35 cellular contexts compared by ENCODE assay signal in the genomic region with DNA sequence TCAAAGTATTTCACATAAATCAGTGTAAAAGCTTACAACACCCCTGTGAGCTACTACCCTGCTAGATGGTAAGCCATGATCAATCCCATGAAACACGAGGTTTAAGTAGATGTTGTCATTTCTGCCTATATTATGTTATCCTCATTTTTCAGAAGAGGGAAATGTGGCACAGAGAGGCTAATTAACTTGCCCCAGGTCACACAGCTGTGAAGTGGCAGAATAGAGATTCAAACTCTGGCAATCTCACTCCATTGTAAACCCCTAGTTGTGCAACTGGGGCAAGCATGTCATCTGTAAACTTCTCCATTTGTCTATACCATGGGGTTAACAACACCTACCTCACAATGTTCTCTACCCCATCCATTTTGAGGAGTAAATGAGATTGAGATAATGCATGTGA.
"Had no signal": no experiment of that assay in that cellular context is flagged by ENCODE, and none has a peak within 500 bp of the region (broad histone marks: within the 10 kb centered on the region; RNA-seq: fewer than 3 reads in every experiment).

No MANE protein-coding gene starts in this region.

- H3K36me3 ChIP-seq: MG63 had no signal

- H3K27me3 ChIP-seq: MG63 had no signal

- DNase-seq: MG63, MM.1S, MV-4-11, NCI-H1048, NCI-H1092, NCI-H1092 treated with DMSO at 0.1 percent for 48 hours, NCI-H1105, NCI-H1105 treated with DMSO at 0.1 percent for 48 hours, NCI-H1417, NCI-H1417 treated with DMSO at 0.1 percent for 48 hours, NCI-H1436, NCI-H1436 treated with DMSO at 0.1 percent for 48 hours, NCI-H146, NCI-H1694, NCI-H1694 treated with DMSO at 0.1 percent for 48 hours, NCI-H187, NCI-H187 treated with DMSO at 0.1 percent for 48 hours, NCI-H1930, NCI-H2029, NCI-H2029 treated with DMSO at 0.1 percent for 48 hours, NCI-H2081, NCI-H2081 treated with DMSO at 0.1 percent for 48 hours, NCI-H2107, NCI-H2171, NCI-H2171 treated with DMSO at 0.1 percent for 48 hours, NCI-H2227 treated with DMSO at 0.1 percent for 48 hours, NCI-H226, NCI-H345, NCI-H446, NCI-H446 treated with DMSO at 0.1 percent for 48 hours, NCI-H510A, NCI-H510A treated with DMSO at 0.1 percent for 48 hours, NCI-H524, NCI-H524 treated with DMSO at 0.1 percent for 48 hours, NCI-H526 had no signal

- H3K9me3 ChIP-seq: MG63 had no signal

- H3K4me3 ChIP-seq: MG63 had no signal
